ENCODE assay signal across 23 cellular contexts in the genomic region with DNA sequence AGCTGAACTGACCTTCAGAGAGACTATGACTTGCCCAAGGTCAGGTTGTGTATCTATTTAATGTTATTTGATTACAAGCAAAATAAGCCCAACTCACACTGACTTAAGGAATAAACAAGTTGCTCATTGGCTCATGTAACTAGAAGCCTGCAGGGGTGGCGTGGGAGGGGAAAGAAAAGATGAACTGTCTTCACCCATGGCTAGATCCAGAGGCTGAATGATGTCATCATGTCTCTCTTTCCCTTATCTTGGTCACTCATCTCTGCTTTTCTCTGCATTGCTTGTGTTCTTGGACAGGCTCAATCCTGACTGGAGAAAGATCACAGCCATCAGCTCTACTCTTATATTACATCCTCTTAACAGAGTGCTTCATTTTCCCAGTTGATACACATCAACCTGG.
DNase-seq lines count a peak whose midpoint lies in the region; ATAC-seq, FAIRE-seq and TF ChIP-seq lines count a peak whose summit lies in the region.
"Had no signal": no experiment of that assay in that cellular context is flagged by ENCODE, and none has a peak within 500 bp of the region (broad histone marks: within the 10 kb centered on the region; RNA-seq: fewer than 3 reads in every experiment).

No MANE protein-coding gene starts in this region.

- H2AFZ ChIP-seq in HepG2 (ENCODE audit: low read length), result no peak overlapping the region

- H3K27me3 ChIP-seq in HepG2 (ENCODE audit: control insufficient read depth in 1 of 2, insufficient read depth in 2 of 2, low read length in 2 of 2) (no peaks in the 10 kb centered on the region), right lobe of liver (no peaks in the 10 kb centered on the region)
- H3K27me3 ChIP-seq: esophagus squamous epithelium had no signal

- H3K4me1 ChIP-seq in HepG2 (ENCODE audit: insufficient read depth, low read length), result no peaks in the 10 kb centered on the region
- H3K4me1 ChIP-seq in right lobe of liver, result no peaks in the 10 kb centered on the region

- TF ChIP-seq EP300 in HepG2 (IDR thresholded peaks at IDR 0.05; ENCODE audit: low read depth in 2 of 2, low read length in 2 of 2), result no peak
- TF ChIP-seq EP300 in HepG2 (CRISPR knock-in tag; IDR thresholded peaks at IDR 0.05; ENCODE audit: borderline replicate concordance), result no peak

- intact Hi-C loops in HepG2 (cut with micrococcal nuclease; ENCODE audit: unreplicated experiment), result no loop called here
- intact Hi-C loops in right lobe of liver (cut with DNase I), result no loop called here

- no peak for TF ChIP-seq POLR2A in HepG2 (IDR thresholded peaks at IDR 0.05; ENCODE audit: insufficient read depth in 1 of 2, low read depth in 2 of 2, low read length in 2 of 2)
- no peak for TF ChIP-seq POLR2A in right lobe of liver (IDR thresholded peaks at IDR 0.05)
- no peak for TF ChIP-seq POLR2A in GM12891 (IDR thresholded peaks at IDR 0.05; ENCODE audit: low read depth, low read length)

- DNase-seq in HepG2 (ENCODE audit: low spot score) (no peak), right lobe of liver (no peak), SK-N-DZ (ENCODE audit: low spot score) (peak; percentile 1), foreskin melanocyte (peak; percentile 66), GM12891 (ENCODE audit: insufficient read length, low spot score) (no peak), NCI-H748 treated with DMSO at 0.1 percent for 48 hours (lab: John Stamatoyannopoulos, UW) (no peak), DMS153 treated with DMSO at 0.1 percent for 48 hours (lab: John Stamatoyannopoulos, UW; ENCODE audit: unreplicated experiment) (no peak)
- DNase-seq: activated CD8-positive, alpha-beta T cell treated with anti-CD3 and anti-CD28 coated beads for 36 hours; aorta; CD4-positive, CD25-positive, alpha-beta regulatory T cell; endodermal cell; esophagus squamous epithelium; hypothalamus; midbrain; naive thymus-derived CD4-positive, alpha-beta T cell; NCI-H1105; NCI-H2081; NCI-H446 treated with DMSO at 0.1 percent for 48 hours had no signal

- no peaks in the 10 kb centered on the region for H3K36me3 ChIP-seq in HepG2 (replicated peaks in 1 of 2; ENCODE audit: control insufficient read depth in 1 of 2, insufficient read depth in 2 of 2, low read length in 2 of 2)
- no peaks in the 10 kb centered on the region for H3K36me3 ChIP-seq in right lobe of liver
- H3K36me3 ChIP-seq: esophagus squamous epithelium had no signal

- H3K9me3 ChIP-seq in HepG2 (ENCODE audit: low read length) (no peaks in the 10 kb centered on the region), right lobe of liver (no peaks in the 10 kb centered on the region)
- H3K9me3 ChIP-seq: esophagus squamous epithelium had no signal

- H3K79me2 ChIP-seq in HepG2 (ENCODE audit: insufficient read depth, low read length), result no peaks in the 10 kb centered on the region

- H4K20me1 ChIP-seq in HepG2 (ENCODE audit: insufficient read depth, low read length), result no peaks in the 10 kb centered on the region

- CTCF ChIA-PET in HepG2 (lab: Yijun Ruan, JAX; ENCODE audit: low intra/inter-chr PET ratio, low total read pairs), result no interaction called here

- TF ChIP-seq CTCF in HepG2 (CRISPR knock-in tag; IDR thresholded peaks at IDR 0.05) (no peak), right lobe of liver (IDR thresholded peaks at IDR 0.05) (no peak)

- no peak overlapping the region for H3K4me2 ChIP-seq in HepG2 (ENCODE audit: low read depth, low read length)

- TF ChIP-seq RAD21 in HepG2 (CRISPR knock-in tag; IDR thresholded peaks at IDR 0.05), result no peak

- in situ Hi-C loops in HepG2 (cut with HindIII; ENCODE audit: extremely low pct_ligation_motif_present, low pct_unique_long_range_greater_than_20kb), result no loop called here

- no peak overlapping the region for H3K9ac ChIP-seq in HepG2 (ENCODE audit: insufficient read depth, low read depth, low read length)

- POLR2A ChIA-PET in HepG2 (lab: Yijun Ruan, JAX), result no interaction called here

- H3K27ac ChIP-seq in HepG2 (ENCODE audit: extremely low read length, insufficient read depth, low read length), result no peak overlapping the region
- no peak overlapping the region for H3K27ac ChIP-seq in right lobe of liver
- H3K27ac ChIP-seq: esophagus squamous epithelium had no signal

- ATAC-seq in HepG2, result no peak
- ATAC-seq in right lobe of liver, result no peak
- no peak for ATAC-seq in HG03432 (IDR thresholded peaks at IDR 0.05; ENCODE audit: unreplicated experiment)
- ATAC-seq: activated CD8-positive, alpha-beta T cell treated with anti-CD3 and anti-CD28 coated beads for 36 hours; activated T-helper 17 cell treated with anti-CD3 and anti-CD28 coated beads, Interleukin-2, amount 50 U/mL, for 72 hours; HCT116; naive thymus-derived CD4-positive, alpha-beta T cell had no signal

- 20% methylated on average over 1 of the region's 1 CpG for WGBS in HepG2 (ENCODE audit: low lambda C conversion rate)
- no CpG with 5 or more reads among the region's 1 CpG for WGBS in right lobe of liver (ENCODE audit: insufficient coverage, low coverage, low lambda C conversion rate, missing lambda C conversion rate)

- no peak for FAIRE-seq in HepG2 (lab: Jason Lieb, UNC)
- FAIRE-seq in GM12891 (lab: Jason Lieb, UNC), result no peak
- FAIRE-seq: G401.6, GM19239 had no signal

- BruUV-seq in HepG2 (replicated peaks; lab: Mats Ljungman, UMichigan), result no TSS peak

- H3K4me3 ChIP-seq in HepG2 (replicated peaks in 1 of 3; ENCODE audit: insufficient read depth in 1 of 3, low read depth in 2 of 3, low read length in 3 of 3) (no peak overlapping the region), right lobe of liver (no peak overlapping the region)
- H3K4me3 ChIP-seq: esophagus squamous epithelium had no signal

TF ChIP-seq in HepG2, 621 proteins besides CTCF, POLR2A, EP300 and RAD21:
- no peak for TF ChIP-seq ZNF567 (CRISPR knock-in tag; IDR thresholded peaks at IDR 0.05; ENCODE audit: borderline replicate concordance)
- TF ChIP-seq PAF1 (CRISPR knock-in tag; IDR thresholded peaks at IDR 0.05), result no peak
- 0 out of 2 replicates have a peak, but pooled peaks have one; percentile 23 for TF ChIP-seq ATF7 (IDR thresholded peaks at IDR 0.05)
- TF ChIP-seq ATF7 (CRISPR knock-in tag; IDR thresholded peaks at IDR 0.05), result no peak
TF ChIP-seq in HepG2: peak in this region for 1.

TF ChIP-seq in GM12891, 5 proteins besides CTCF, POLR2A, EP300 and RAD21:
- no peak for TF ChIP-seq TAF1 (IDR thresholded peaks at IDR 0.05; ENCODE audit: low read depth, low read length)
- TF ChIP-seq POLR2AphosphoS5 (IDR thresholded peaks at IDR 0.05; ENCODE audit: low read depth, low read length), result no peak
- no peak for TF ChIP-seq PAX5 (IDR thresholded peaks at IDR 0.05; ENCODE audit: insufficient read depth, low read length, severe bottlenecking)
- no peak for TF ChIP-seq SPI1 (IDR thresholded peaks at IDR 0.05; ENCODE audit: low read depth, low read length)
- no peak for TF ChIP-seq POU2F2 (IDR thresholded peaks at IDR 0.05; ENCODE audit: low read depth, low read length)

Comparison
In these comparisons a context has a peak if more than half of its experiments do, and no peak if none do; other contexts are left out.
1. DNase-seq: peak in SK-N-DZ (single experiment) and foreskin melanocyte (single experiment); none in HepG2 (single experiment), right lobe of liver (0 of 3), GM12891 (single experiment), NCI-H748 treated with DMSO at 0.1 percent for 48 hours (single experiment) and DMS153 treated with DMSO at 0.1 percent for 48 hours (single experiment).